25 cellular contexts compared by ENCODE assay signal in genomic region chr4:152180369-152180768, GRCh38.
DNase-seq lines count a peak whose midpoint lies in the region; ATAC-seq, FAIRE-seq and TF ChIP-seq lines count a peak whose summit lies in the region.
"Had no signal": no experiment of that assay in that cellular context is flagged by ENCODE, and none has a peak within 500 bp of the region (broad histone marks: within the 10 kb centered on the region; RNA-seq: fewer than 3 reads in every experiment).

No MANE protein-coding gene starts in this region.

- no peaks in the 10 kb centered on the region for H3K36me3 ChIP-seq in CD4-positive, CD25-positive, alpha-beta regulatory T cell (ENCODE audit: control insufficient read depth, insufficient read depth, low read length)
- H3K36me3 ChIP-seq in OCI-LY3 (replicated peaks; ENCODE audit: low read depth, low read length), result peaks cover 3% of the 10 kb centered on the region
- H3K36me3 ChIP-seq: BLaER1 treated with 17β-estradiol and CSF1 and Interleukin-3, amounts not matched to agents 10 nM and 100 nM had no signal

- H3K79me2 ChIP-seq in OCI-LY3 (ENCODE audit: low read length), result no peaks in the 10 kb centered on the region

- peak overlapping the region; percentile 6; the same call in 1 of the 2 replicates for H3K4me2 ChIP-seq in OCI-LY3 (ENCODE audit: low read length)
- H3K4me2 ChIP-seq: A549 had no signal

- peak; percentile 51 for FAIRE-seq in GM18507 (lab: Jason Lieb, UNC)
- peak; percentile 26 for FAIRE-seq in GM19239 (lab: Jason Lieb, UNC)
- FAIRE-seq: A549, GM12892 had no signal

- ATAC-seq in CD4-positive, CD25-positive, alpha-beta regulatory T cell (ENCODE audit: low read depth in 2 of 2), result no peak
- no peak for ATAC-seq in esophagus mucosa
- ATAC-seq: A549 had no signal

- H3K27me3 ChIP-seq in CD4-positive, CD25-positive, alpha-beta regulatory T cell (ENCODE audit: control insufficient read depth, insufficient read depth, low read length), result no peaks in the 10 kb centered on the region
- no peaks in the 10 kb centered on the region for H3K27me3 ChIP-seq in OCI-LY3 (ENCODE audit: low read depth, low read length)
- H3K27me3 ChIP-seq: BLaER1 treated with 17β-estradiol and CSF1 and Interleukin-3, amounts not matched to agents 10 nM and 100 nM had no signal

- H3K9me3 ChIP-seq in CD4-positive, CD25-positive, alpha-beta regulatory T cell (ENCODE audit: control insufficient read depth in 2 of 2, low read length in 2 of 2), result no peaks in the 10 kb centered on the region
- no peaks in the 10 kb centered on the region for H3K9me3 ChIP-seq in OCI-LY3 (ENCODE audit: insufficient read depth, low read length)
- H3K9me3 ChIP-seq: A549 had no signal

- no peak for TF ChIP-seq CTCF in OCI-LY3 (IDR thresholded peaks at IDR 0.05; ENCODE audit: low read depth, low read length)

- no peaks in the 10 kb centered on the region for H3K36me3 Mint-ChIP-seq in CD4-positive, CD25-positive, alpha-beta regulatory T cell
- H3K36me3 Mint-ChIP-seq: CD4-positive, alpha-beta memory T cell had no signal

- DNase-seq in CD4-positive, CD25-positive, alpha-beta regulatory T cell, result no peak
- DNase-seq in GM18507 (ENCODE audit: extremely low spot score, insufficient read length, low read depth) (no peak), GM19239 (ENCODE audit: insufficient read length, low spot score) (no peak), mesenteric fat pad (ENCODE audit: low spot score) (no peak), SHP77 (lab: John Stamatoyannopoulos, UW) (no peak), T-helper 2 cell (no peak)
- DNase-seq: AML-193; CD4-positive, alpha-beta memory T cell; CD8-positive, alpha-beta memory T cell; COR-L47; DMS 273 treated with DMSO at 0.1 percent for 48 hours; DMS153; DMS53; DMS79; DND-41; EL; GDM1 had no signal

- no peaks in the 10 kb centered on the region for H3K9me3 Mint-ChIP-seq in CD4-positive, CD25-positive, alpha-beta regulatory T cell

- peaks cover 8% of the 10 kb centered on the region for H3K4me1 ChIP-seq in CD4-positive, CD25-positive, alpha-beta regulatory T cell (ENCODE audit: control insufficient read depth, insufficient read depth, low read length, poor library complexity, severe bottlenecking)
- peaks cover 32% of the 10 kb centered on the region for H3K4me1 ChIP-seq in OCI-LY3 (ENCODE audit: low read length)
- H3K4me1 ChIP-seq: A549 had no signal

- H4K20me1 ChIP-seq in OCI-LY3 (ENCODE audit: insufficient read depth, low read length), result no peaks in the 10 kb centered on the region
- H4K20me1 ChIP-seq: BLaER1 treated with 17β-estradiol and CSF1 and Interleukin-3, amounts not matched to agents 10 nM and 100 nM had no signal

- H2AFZ ChIP-seq in OCI-LY3 (ENCODE audit: low read depth, low read length), result no peak overlapping the region

- no peak overlapping the region for H3K4me3 ChIP-seq in CD4-positive, CD25-positive, alpha-beta regulatory T cell (ENCODE audit: low read depth, low read length)
- H3K4me3 ChIP-seq in OCI-LY3 (ENCODE audit: low read length), result no peak overlapping the region
- H3K4me3 ChIP-seq: A549; BLaER1 treated with 17β-estradiol and CSF1 and Interleukin-3, amounts not matched to agents 10 nM and 100 nM had no signal

- H3K4me3 Mint-ChIP-seq in CD4-positive, CD25-positive, alpha-beta regulatory T cell, result no peak overlapping the region
- H3K4me3 Mint-ChIP-seq: B cell; CD4-positive, alpha-beta memory T cell; CD8-positive, alpha-beta memory T cell had no signal

- peaks cover 6% of the 10 kb centered on the region for H3K27me3 Mint-ChIP-seq in CD4-positive, CD25-positive, alpha-beta regulatory T cell
- H3K27me3 Mint-ChIP-seq: B cell; CD4-positive, alpha-beta memory T cell had no signal

- no peak overlapping the region for H3K9ac ChIP-seq in OCI-LY3 (ENCODE audit: low read length)
- H3K9ac ChIP-seq: BLaER1 treated with 17β-estradiol and CSF1 and Interleukin-3, amounts not matched to agents 10 nM and 100 nM had no signal

- peaks cover 0 to 25% (median 10%) of the 10 kb centered on the region in 4 donors for H3K4me1 Mint-ChIP-seq in CD4-positive, CD25-positive, alpha-beta regulatory T cell
- H3K4me1 Mint-ChIP-seq: B cell had no signal

- H3K27ac Mint-ChIP-seq in CD4-positive, CD25-positive, alpha-beta regulatory T cell, result peak overlapping the region in 2 of 3 donors; percentile 5 to 11
- H3K27ac Mint-ChIP-seq: B cell had no signal

- no peak overlapping the region for H3K27ac ChIP-seq in CD4-positive, CD25-positive, alpha-beta regulatory T cell (ENCODE audit: insufficient read depth, low read length, poor library complexity, severe bottlenecking)
- H3K27ac ChIP-seq in OCI-LY3 (ENCODE audit: low read length), result no peak overlapping the region
- H3K27ac ChIP-seq: 22Rv1; A549; BLaER1 treated with 17β-estradiol and CSF1 and Interleukin-3, amounts not matched to agents 10 nM and 100 nM; C4-2B had no signal
